In genomic region chr9:74494490-74494889, GRCh38 we compare ENCODE assay signal across 31 cellular contexts. TPM values are rescaled to one million over a fixed set of nuclear protein-coding genes. Genes with fewer than 3 reads are reported as not detected.
"Had no signal": no experiment of that assay in that cellular context is flagged by ENCODE, and none has a peak within 500 bp of the region (broad histone marks: within the 10 kb centered on the region; RNA-seq: fewer than 3 reads in every experiment).

No MANE protein-coding gene starts in this region.

- H3K36me3 Mint-ChIP-seq: memory B cell; mesothelial cell of epicardium; natural killer cell treated with Interleukin-12 subunit alpha and Interleukin-12 subunit beta and Interleukin-15 and Interleukin-18, amount 100 ng/mL, for 72 hours; neural progenitor cell had no signal

- FAIRE-seq: endothelial cell of umbilical vein, kidney, small intestine had no signal

- H3K9me3 Mint-ChIP-seq: memory B cell; mesothelial cell of epicardium; natural killer cell treated with Interleukin-12 subunit alpha and Interleukin-12 subunit beta and Interleukin-15 and Interleukin-18, amount 100 ng/mL, for 72 hours; neural progenitor cell; stimulated activated naive CD8-positive, alpha-beta T cell treated with anti-CD3 and anti-CD28 coated beads, Interleukin-15, amount 100 ng/mL, for 72 hours had no signal

- H3K9me3 ChIP-seq: colonic mucosa, esophagus muscularis mucosa, gastroesophageal sphincter, heart left ventricle, mucosa of descending colon, right lobe of liver, suprapubic skin, transverse colon, upper lobe of right lung, uterus had no signal

- H3K4me3 ChIP-seq: colonic mucosa, esophagus muscularis mucosa, gastroesophageal sphincter, heart left ventricle, lung, mucosa of descending colon, neural progenitor cell, right lobe of liver, suprapubic skin, transverse colon, upper lobe of right lung, uterus had no signal

- H3K27ac ChIP-seq: colonic mucosa, esophagus muscularis mucosa, foreskin keratinocyte, gastroesophageal sphincter, heart left ventricle, neural progenitor cell, parathyroid adenoma, right lobe of liver, suprapubic skin, transverse colon, upper lobe of right lung, uterus had no signal

- ATAC-seq: foreskin keratinocyte; gastroesophageal sphincter; heart left ventricle; left lobe of liver; mucosa of descending colon; natural killer cell treated with Interleukin-12 subunit alpha and Interleukin-12 subunit beta and Interleukin-15 and Interleukin-18, amount 100 ng/mL, for 72 hours; right lobe of liver; stimulated activated naive CD8-positive, alpha-beta T cell treated with anti-CD3 and anti-CD28 coated beads, Interleukin-15, amount 100 ng/mL, for 72 hours; upper lobe of right lung had no signal

- H3K4me2 ChIP-seq: neural progenitor cell had no signal

- H3K27me3 ChIP-seq: uterus had no signal

- H3K36me3 ChIP-seq: colonic mucosa, esophagus muscularis mucosa, gastroesophageal sphincter, heart left ventricle, neural progenitor cell, right lobe of liver, suprapubic skin, transverse colon, upper lobe of right lung, uterus had no signal

- DNase-seq: colonic mucosa; dermis blood vessel endothelial cell; effector memory CD4-positive, alpha-beta T cell; foreskin keratinocyte; heart left ventricle; hippocampal formation; kidney; mucosa of descending colon; naive B cell; right lobe of liver; small intestine; stimulated activated CD4-positive, alpha-beta T cell treated with anti-CD3 and anti-CD28 coated beads, Interleukin-15, amount 100 ng/mL, for 24 hours; stimulated activated CD4-positive, alpha-beta T cell treated with anti-CD3 and anti-CD28 coated beads, Interleukin-2, amount 100 ng/mL, for 48 hours; stimulated activated naive CD4-positive, alpha-beta T cell; stimulated activated naive CD8-positive, alpha-beta T cell treated with anti-CD3 and anti-CD28 coated beads, Interleukin-15, amount 100 ng/mL, for 72 hours; transverse colon; upper lobe of right lung; uterus had no signal

- H3K4me3 Mint-ChIP-seq: memory B cell; mesothelial cell of epicardium; naive B cell; natural killer cell treated with Interleukin-12 subunit alpha and Interleukin-12 subunit beta and Interleukin-15 and Interleukin-18, amount 100 ng/mL, for 72 hours; neural progenitor cell; stimulated activated naive CD8-positive, alpha-beta T cell treated with anti-CD3 and anti-CD28 coated beads, Interleukin-15, amount 100 ng/mL, for 72 hours had no signal

- H3K27ac Mint-ChIP-seq: memory B cell; mesothelial cell of epicardium; naive B cell; natural killer cell treated with Interleukin-12 subunit alpha and Interleukin-12 subunit beta and Interleukin-15 and Interleukin-18, amount 100 ng/mL, for 72 hours; neural progenitor cell; progenitor cell of endocrine pancreas; stimulated activated naive CD8-positive, alpha-beta T cell treated with anti-CD3 and anti-CD28 coated beads, Interleukin-15, amount 100 ng/mL, for 72 hours had no signal

- H3K79me2 ChIP-seq: parathyroid adenoma had no signal

- H3K9ac ChIP-seq: neural progenitor cell, parathyroid adenoma had no signal

- H2AFZ ChIP-seq: neural progenitor cell, parathyroid adenoma had no signal

- H3K4me1 ChIP-seq: colonic mucosa, foreskin keratinocyte, parathyroid adenoma had no signal

RNA-seq across cellular contexts. Expression of gene RORB, which starts 2.6 kb away (rescaled TPM):
- total RNA-seq: endothelial cell of umbilical vein, epithelial cell of proximal tubule, foreskin keratinocyte, progenitor cell of endocrine pancreas had no signal
- polyA plus RNA-seq: endothelial cell of umbilical vein, foreskin keratinocyte had no signal
